In genomic region chr17:45170976-45171337, GRCh38 we compare ENCODE assay signal across 8 cellular contexts. TPM values are rescaled to one million over a fixed set of nuclear protein-coding genes. Genes with fewer than 3 reads are reported as not detected.
DNase-seq lines count a peak whose midpoint lies in the region; ATAC-seq and TF ChIP-seq lines count a peak whose summit lies in the region.

No MANE protein-coding gene starts in this region.

- peaks cover 28% of the 10 kb centered on the region for H3K4me1 ChIP-seq in Loucy (ENCODE audit: insufficient read depth, low read length, poor library complexity, severe bottlenecking)
- H3K4me1 ChIP-seq in tibial artery = peaks cover 0 to 40% (median 32%) of the 10 kb centered on the region in 4 donors

- TF ChIP-seq POLR2A in lower leg skin (IDR thresholded peaks at IDR 0.05) = no peak

- intact Hi-C loops in lower leg skin (cut with DNase I; ENCODE audit: low total_unique reads) = no loop called here
- intact Hi-C loops in tibial artery (cut with DNase I; ENCODE audit: low total_unique reads) = no loop called here

- CTCF ChIA-PET in AG04450 (lab: Charles Lee) = interaction anchor here (1.9 to 4.8 kb wide), 2 partner anchors 27 to 35 kb away, joined by 9 to 42 read pairs; partner anchors contain the start of gene ACBD4

- H3K9me3 ChIP-seq in AG04450 (ENCODE audit: control insufficient read depth, insufficient read depth, low read length) (no peaks in the 10 kb centered on the region; the same call in 1 of the 2 replicates), Loucy (ENCODE audit: insufficient read depth, low read depth, low read length) (no peaks in the 10 kb centered on the region), tibial artery (no peaks in the 10 kb centered on the region)

- H3K4me3 ChIP-seq in AG04450 (ENCODE audit: low read depth, low read length) = no peak overlapping the region; the same call in 1 of the 2 replicates
- no peak overlapping the region for H3K4me3 ChIP-seq in Loucy (ENCODE audit: low read length, poor library complexity, severe bottlenecking)
- no peak overlapping the region for H3K4me3 ChIP-seq in lower leg skin (ENCODE audit: low read depth, poor library complexity, severe bottlenecking)
- H3K4me3 ChIP-seq in tibial artery = peak overlapping the region; percentile 43 to 52

- H3F3A ChIP-seq in Loucy (ENCODE audit: low read depth) = no peaks in the 10 kb centered on the region

- peak overlapping the region; percentile 85 for H3K9ac ChIP-seq in Loucy (ENCODE audit: low read depth, low read length, poor library complexity, severe bottlenecking)

- WGBS in lower leg skin, 2 donors = 2 to 20% methylated on average over 4 of the region's 4 CpGs

- no peaks in the 10 kb centered on the region for H3K27me3 Mint-ChIP-seq in central memory CD8-positive, alpha-beta T cell

- H3K4me3 Mint-ChIP-seq in central memory CD8-positive, alpha-beta T cell = peak overlapping the region; percentile 54

- no peak overlapping the region for H3K4me2 ChIP-seq in Loucy (ENCODE audit: low read depth, low read length, poor library complexity, severe bottlenecking)

- H3K9me3 Mint-ChIP-seq in central memory CD8-positive, alpha-beta T cell = no peaks in the 10 kb centered on the region

- no peaks in the 10 kb centered on the region for H4K20me1 ChIP-seq in Loucy (ENCODE audit: insufficient read depth, low read length, poor library complexity, severe bottlenecking)

- TF ChIP-seq CTCF in AG04450 (IDR thresholded peaks at IDR 0.05; ENCODE audit: low read depth, low read length) (no peak), Loucy (conservative IDR thresholded peaks at IDR 0.05; ENCODE audit: low read length) (no peak), lower leg skin (IDR thresholded peaks at IDR 0.05) (no peak), tibial artery (IDR thresholded peaks at IDR 0.05) (no peak)

- H3K36me3 ChIP-seq in Loucy (ENCODE audit: insufficient read depth, low read length) (no peaks in the 10 kb centered on the region), tibial artery (no peaks in the 10 kb centered on the region)

- peaks cover 2% of the 10 kb centered on the region for H3K36me3 Mint-ChIP-seq in central memory CD8-positive, alpha-beta T cell (ENCODE audit: insufficient read depth)

- ATAC-seq in central memory CD8-positive, alpha-beta T cell (replicated peaks; ENCODE audit: extremely low read depth, poor library complexity, severe bottlenecking) = no peak
- ATAC-seq in HG02623 (IDR thresholded peaks at IDR 0.05; ENCODE audit: unreplicated experiment) (no peak), GM18520 (IDR thresholded peaks at IDR 0.05; ENCODE audit: unreplicated experiment) (no peak), HG03439 (IDR thresholded peaks at IDR 0.05; ENCODE audit: unreplicated experiment) (no peak)

- peak overlapping the region; percentile 29 for H3K27ac Mint-ChIP-seq in central memory CD8-positive, alpha-beta T cell (ENCODE audit: low read depth)

- POLR2A ChIA-PET in AG04450 (lab: Yijun Ruan, JAX) = interaction anchor here (0.6 to 5.4 kb wide), 5 partner anchors 9 to 35 kb away, joined by 3 to 73 read pairs (median 4); partner anchors contain the start of genes ACBD4, HEXIM1 and HEXIM2

- H3K27me3 ChIP-seq in AG04450 (ENCODE audit: control insufficient read depth, insufficient read depth, low read length) (no peaks in the 10 kb centered on the region), Loucy (ENCODE audit: insufficient read depth, low read length, poor library complexity, severe bottlenecking) (no peaks in the 10 kb centered on the region), tibial artery (no peaks in the 10 kb centered on the region)

- no peaks in the 10 kb centered on the region for H3K79me2 ChIP-seq in Loucy (ENCODE audit: insufficient read depth, low read length)

- no peak overlapping the region for H2AFZ ChIP-seq in Loucy (ENCODE audit: low read length)

- DNase-seq in AG04450 (ENCODE audit: low read depth, low spot score) (no peak), lower leg skin (ENCODE audit: low spot score in 2 of 2) (peak; percentile 81 to 94), tibial artery (peak; percentile 90 to 91)
- DNase-seq in central memory CD8-positive, alpha-beta T cell (ENCODE audit: low spot score in 2 of 2) = no peak

- H3K27ac ChIP-seq in AG04450 (ENCODE audit: low read depth, low read length) (peak overlapping the region; percentile 75), tibial artery (peak overlapping the region; percentile 88 to 96)

- no peaks in the 10 kb centered on the region for H3K9me2 ChIP-seq in Loucy (replicated peaks; ENCODE audit: low read depth, low read length)

- peaks cover 20% of the 10 kb centered on the region for H3K4me1 Mint-ChIP-seq in central memory CD8-positive, alpha-beta T cell

RNA-seq across cellular contexts. Expression of gene HEXIM2, which starts 9.3 kb away (rescaled TPM):
- 4.2 and 4.5 TPM in 2 replicates for polyA plus RNA-seq in AG04450 (2011; rRNA removed)
- polyA minus RNA-seq in AG04450 (2011; rRNA and poly(A)+ RNA removed) = 3.2 and 5.0 TPM in 2 replicates
- 10 to 100 TPM in 1 of 4 donors, 1 to 10 TPM in 3; 2.4 to 16.7 (median 5.8) TPM for total RNA-seq in lower leg skin

RNA-seq across cellular contexts. Expression of gene HEXIM1, which starts 22.7 kb away (rescaled TPM):
- 12.4 and 13.2 TPM in 2 replicates for polyA plus RNA-seq in AG04450 (2011; rRNA removed)
- 10.0 and 11.4 TPM in 2 replicates for polyA minus RNA-seq in AG04450 (2011; rRNA and poly(A)+ RNA removed)
- 10 to 100 TPM; 20.9 to 32.7 (median 25.0) TPM for total RNA-seq in lower leg skin

RNA-seq across cellular contexts. Expression of gene ACBD4, which starts 35.5 kb away (rescaled TPM):
- 4.0 and 4.7 TPM in 2 replicates for polyA plus RNA-seq in AG04450 (2011; rRNA removed)
- polyA minus RNA-seq in AG04450 (2011; rRNA and poly(A)+ RNA removed) = 2.6 TPM in 2 replicates
- total RNA-seq in lower leg skin = 10 to 100 TPM in 2 of 4 donors, 1 to 10 TPM in 2; 8.2 to 14.9 (median 10.1) TPM

RNA-seq across cellular contexts. Expression of gene PLCD3, which starts 38.6 kb away (rescaled TPM):
- polyA plus RNA-seq in AG04450 (2011; rRNA removed) = 28.2 and 42.3 TPM in 2 replicates
- 64.1 and 86.5 TPM in 2 replicates for polyA minus RNA-seq in AG04450 (2011; rRNA and poly(A)+ RNA removed)
- total RNA-seq in lower leg skin = 100 to 1,000 TPM in 3 of 4 donors, 10 to 100 TPM in 1; 65.7 to 180 (median 105) TPM

RNA-seq across cellular contexts. Expression of gene FMNL1, which starts 50.7 kb away (rescaled TPM):
- polyA plus RNA-seq in AG04450 (2011; rRNA removed) = 1.1 and 1.8 TPM in 2 replicates
- 2.6 and 3.2 TPM in 2 replicates for polyA minus RNA-seq in AG04450 (2011; rRNA and poly(A)+ RNA removed)
- 10 to 100 TPM in 1 of 4 donors, 1 to 10 TPM in 3; 8.3 to 13.6 (median 8.8) TPM for total RNA-seq in lower leg skin

Comparison
In these comparisons a context has a peak if more than half of its experiments do, and no peak if none do; other contexts are left out.
1. DNase-seq: peak in lower leg skin (2 of 2) and tibial artery (2 of 2); none in AG04450 (single experiment) and central memory CD8-positive, alpha-beta T cell (0 of 2).
2. H3K4me3 ChIP-seq: peak in tibial artery (2 of 2); none in AG04450 (single experiment), Loucy (single experiment) and lower leg skin (single experiment).